19 cellular contexts compared by ENCODE assay signal in genomic region chr2:105768176-105768575, GRCh38. TPM values are rescaled to one million over a fixed set of nuclear protein-coding genes. Genes with fewer than 3 reads are reported as not detected.
DNase-seq lines count a peak whose midpoint lies in the region; ATAC-seq and TF ChIP-seq lines count a peak whose summit lies in the region.
"Had no signal": no experiment of that assay in that cellular context is flagged by ENCODE, and none has a peak within 500 bp of the region (broad histone marks: within the 10 kb centered on the region; RNA-seq: fewer than 3 reads in every experiment).

No MANE protein-coding gene starts in this region.

- no peaks in the 10 kb centered on the region for H3K27me3 Mint-ChIP-seq in activated CD4-positive, alpha-beta T cell treated with anti-CD3 and anti-CD28 coated beads, Interleukin-2, amount 10 ng/mL, durations not matched to agents 24 days and 14 days
- H3K27me3 Mint-ChIP-seq in Caco-2 (ENCODE audit: insufficient read depth, unreplicated experiment) (no peaks in the 10 kb centered on the region), naive B cell (no peaks in the 10 kb centered on the region)
- no peaks in the 10 kb centered on the region for H3K27me3 Mint-ChIP-seq in activated naive CD4-positive, alpha-beta T cell treated with anti-CD3 and anti-CD28 coated beads, Interleukin-2, amount 10 ng/mL, durations not matched to agents 7 days and 5 days

- ATAC-seq in naive B cell (ENCODE audit: low read depth in 2 of 2) (no peak), upper lobe of right lung (no peak)

- H3K4me3 ChIP-seq in Caco-2 (ENCODE audit: low read depth, low read length) (no peak overlapping the region), upper lobe of right lung (no peak overlapping the region)
- H3K4me3 ChIP-seq: hepatocyte had no signal

- TF ChIP-seq CTCF in Caco-2 (IDR thresholded peaks at IDR 0.05; ENCODE audit: insufficient read depth in 1 of 2, low read depth in 1 of 2, low read length in 1 of 2, severe bottlenecking in 1 of 2, unreplicated experiment in 1 of 2) (no peak), upper lobe of right lung (IDR thresholded peaks at IDR 0.05) (no peak)

- H3K27ac ChIP-seq in upper lobe of right lung = no peak overlapping the region

- H3K4me1 ChIP-seq in Caco-2 (peaks cover 9% of the 10 kb centered on the region), upper lobe of right lung (peaks cover 19% of the 10 kb centered on the region)
- H3K4me1 ChIP-seq: BE2C had no signal

- peaks cover 54% of the 10 kb centered on the region for H3K36me3 Mint-ChIP-seq in activated CD4-positive, alpha-beta T cell treated with anti-CD3 and anti-CD28 coated beads, Interleukin-2, amount 10 ng/mL, durations not matched to agents 24 days and 14 days (ENCODE audit: low read depth)
- H3K36me3 Mint-ChIP-seq in Caco-2 (ENCODE audit: insufficient read depth, unreplicated experiment) (peaks cover 57% of the 10 kb centered on the region), naive B cell (peaks cover 9 to 13% of the 10 kb centered on the region in 2 donors)
- H3K36me3 Mint-ChIP-seq in activated naive CD4-positive, alpha-beta T cell treated with anti-CD3 and anti-CD28 coated beads, Interleukin-2, amount 10 ng/mL, durations not matched to agents 7 days and 5 days = peaks cover 71% of the 10 kb centered on the region

- H3K4me1 Mint-ChIP-seq in activated CD4-positive, alpha-beta T cell treated with anti-CD3 and anti-CD28 coated beads, Interleukin-2, amount 10 ng/mL, durations not matched to agents 24 days and 14 days = peaks cover 70% of the 10 kb centered on the region
- peaks cover 24% of the 10 kb centered on the region for H3K4me1 Mint-ChIP-seq in Caco-2 (ENCODE audit: low read depth, unreplicated experiment)
- peaks cover 97% of the 10 kb centered on the region for H3K4me1 Mint-ChIP-seq in activated naive CD4-positive, alpha-beta T cell treated with anti-CD3 and anti-CD28 coated beads, Interleukin-2, amount 10 ng/mL, durations not matched to agents 7 days and 5 days
- peaks cover 63 to 97% (median 79%) of the 10 kb centered on the region in 3 donors for H3K4me1 Mint-ChIP-seq in naive B cell

- POLR2A ChIA-PET in Caco-2 (lab: Charles Lee) = no interaction called here

- H3K9me3 Mint-ChIP-seq in activated CD4-positive, alpha-beta T cell treated with anti-CD3 and anti-CD28 coated beads, Interleukin-2, amount 10 ng/mL, durations not matched to agents 24 days and 14 days = no peaks in the 10 kb centered on the region
- H3K9me3 Mint-ChIP-seq in Caco-2 (ENCODE audit: unreplicated experiment) = no peaks in the 10 kb centered on the region
- H3K9me3 Mint-ChIP-seq in activated naive CD4-positive, alpha-beta T cell treated with anti-CD3 and anti-CD28 coated beads, Interleukin-2, amount 10 ng/mL, durations not matched to agents 7 days and 5 days = peaks cover 5% of the 10 kb centered on the region
- H3K9me3 Mint-ChIP-seq in naive B cell = peaks cover 0 to 4% (median 0%) of the 10 kb centered on the region in 7 donors
- H3K9me3 Mint-ChIP-seq: nephron progenitor cell had no signal

- H3K36me3 ChIP-seq in Caco-2 (ENCODE audit: control insufficient read depth, insufficient read depth, low read length) (no peaks in the 10 kb centered on the region; the same call in 1 of the 2 replicates), upper lobe of right lung (no peaks in the 10 kb centered on the region)
- H3K36me3 ChIP-seq: BE2C had no signal

- peak overlapping the region; percentile 83 for H3K27ac Mint-ChIP-seq in activated CD4-positive, alpha-beta T cell treated with anti-CD3 and anti-CD28 coated beads, Interleukin-2, amount 10 ng/mL, durations not matched to agents 24 days and 14 days
- peak overlapping the region; percentile 39 for H3K27ac Mint-ChIP-seq in Caco-2 (ENCODE audit: unreplicated experiment)
- H3K27ac Mint-ChIP-seq in activated naive CD4-positive, alpha-beta T cell treated with anti-CD3 and anti-CD28 coated beads, Interleukin-2, amount 10 ng/mL, durations not matched to agents 7 days and 5 days = peak overlapping the region; percentile 53
- peak overlapping the region; percentile 19 to 95 (median 71) for H3K27ac Mint-ChIP-seq in naive B cell
- H3K27ac Mint-ChIP-seq: nephron progenitor cell had no signal

- no TSS peak for BruUV-seq in Caco-2 (replicated peaks; lab: Mats Ljungman, UMichigan)

- H3K27me3 ChIP-seq in Caco-2 (replicated peaks; ENCODE audit: control insufficient read depth, insufficient read depth, low read length) = no peaks in the 10 kb centered on the region
- H3K27me3 ChIP-seq in upper lobe of right lung = no peaks in the 10 kb centered on the region
- H3K27me3 ChIP-seq: BE2C, hepatocyte had no signal

- no peak for DNase-seq in activated CD4-positive, alpha-beta T cell treated with anti-CD3 and anti-CD28 coated beads, Interleukin-2, amount 10 ng/mL, durations not matched to agents 24 days and 14 days
- DNase-seq in activated CD4-positive, alpha-beta T cell treated with anti-CD3 and anti-CD28 coated beads, Interleukin-2, amount 50 U/mL, for 4 hours = no peak
- DNase-seq in Caco-2 = no peak
- DNase-seq in activated naive CD4-positive, alpha-beta T cell treated with anti-CD3 and anti-CD28 coated beads, Interleukin-2, amount 10 ng/mL, durations not matched to agents 7 days and 5 days = no peak
- DNase-seq in naive B cell = no peak
- DNase-seq in upper lobe of right lung = no peak
- DNase-seq in NCI-H748 treated with DMSO at 0.1 percent for 48 hours (lab: John Stamatoyannopoulos, UW) = no peak
- DNase-seq in DMS114 treated with DMSO at 0.1 percent for 48 hours (lab: John Stamatoyannopoulos, UW; ENCODE audit: unreplicated experiment) = no peak
- DNase-seq: activated gamma-delta T cell; BE2C; GDM1; GOT3; NCI-H1048; NCI-H1930; nephron progenitor cell; NK-92 treated with Interleukin-12 subunit alpha and Interleukin-12 subunit beta, amount 100 ng/mL, for 24 hours; posterior cingulate gyrus; SK-N-SH had no signal

- H3K4me3 Mint-ChIP-seq in activated CD4-positive, alpha-beta T cell treated with anti-CD3 and anti-CD28 coated beads, Interleukin-2, amount 10 ng/mL, durations not matched to agents 24 days and 14 days = no peak overlapping the region
- no peak overlapping the region for H3K4me3 Mint-ChIP-seq in Caco-2 (ENCODE audit: unreplicated experiment)
- no peak overlapping the region for H3K4me3 Mint-ChIP-seq in activated naive CD4-positive, alpha-beta T cell treated with anti-CD3 and anti-CD28 coated beads, Interleukin-2, amount 10 ng/mL, durations not matched to agents 7 days and 5 days
- peak overlapping the region in 3 of 8 donors; percentile 12 to 88 (median 59) for H3K4me3 Mint-ChIP-seq in naive B cell
- H3K4me3 Mint-ChIP-seq: nephron progenitor cell had no signal

- intact Hi-C loops in activated CD4-positive, alpha-beta T cell treated with anti-CD3 and anti-CD28 coated beads, Interleukin-2, amount 10 ng/mL, durations not matched to agents 24 days and 14 days (cut with micrococcal nuclease) = loop anchor here (2.0 kb wide), 2 partner anchors 13 to 15 kb away; no protein-coding TSS in a partner anchor
- intact Hi-C loops in Caco-2 (cut with micrococcal nuclease; ENCODE audit: unreplicated experiment) (no loop called here), upper lobe of right lung (cut with DNase I) (no loop called here)

- CTCF ChIA-PET in Caco-2 (lab: Charles Lee) = no interaction called here
- CTCF ChIA-PET in activated naive CD4-positive, alpha-beta T cell treated with anti-CD3 and anti-CD28 coated beads, Interleukin-2, amount 10 ng/mL, durations not matched to agents 7 days and 5 days (lab: Charles Lee) = interaction anchor here (0.6 to 0.7 kb wide), 3 partner anchors 10 to 183 kb away, joined by 3 read pairs; no protein-coding TSS in a partner anchor

- no peaks in the 10 kb centered on the region for H3K9me3 ChIP-seq in Caco-2
- H3K9me3 ChIP-seq in upper lobe of right lung = no peaks in the 10 kb centered on the region
- H3K9me3 ChIP-seq: BE2C, SK-N-SH had no signal

RNA-seq across cellular contexts. Expression of gene NCK2, which starts 23.5 kb away (rescaled TPM):
- 85.8 and 86.2 TPM in 2 replicates for total RNA-seq in activated CD4-positive, alpha-beta T cell treated with anti-CD3 and anti-CD28 coated beads, Interleukin-2, amount 10 ng/mL, durations not matched to agents 24 days and 14 days
- total RNA-seq in Caco-2 (2022) (89.0 and 95.7 TPM in 2 replicates), upper lobe of right lung (49.7 TPM)
- polyA plus RNA-seq in naive B cell (ENCODE audit: low read depth in 6 of 6) = 100 to 1,000 TPM in 1 of 6 donors, 10 to 100 TPM in 5; 70.7 to 108 (median 76.7) TPM
